In the genomic region with DNA sequence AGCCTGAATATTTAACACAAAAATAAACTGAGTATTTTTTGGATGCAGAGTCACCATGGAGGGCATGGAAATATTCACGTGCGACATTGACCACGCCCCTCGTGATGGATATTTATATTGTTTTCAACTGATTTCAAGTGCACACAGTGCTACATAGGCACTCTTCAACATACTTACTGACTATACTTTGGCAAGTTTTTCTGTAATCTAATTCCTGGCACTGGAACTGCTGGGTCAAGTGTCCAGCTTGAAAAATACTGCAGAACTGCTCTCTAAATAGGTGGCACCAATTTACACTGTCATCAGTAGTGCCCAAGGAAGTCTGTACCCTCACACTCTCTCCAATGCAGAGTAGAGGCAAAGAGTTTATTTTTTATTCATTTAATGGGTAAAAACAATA, we compare ENCODE assay signal across 15 cellular contexts.
"Had no signal": no experiment of that assay in that cellular context is flagged by ENCODE, and none has a peak within 500 bp of the region (broad histone marks: within the 10 kb centered on the region; RNA-seq: fewer than 3 reads in every experiment).

No MANE protein-coding gene starts in this region.

- H3K27ac ChIP-seq: coronary artery, dorsolateral prefrontal cortex, esophagus muscularis mucosa, foreskin keratinocyte, gastroesophageal sphincter had no signal

- H3K4me3 ChIP-seq: coronary artery, dorsolateral prefrontal cortex, esophagus muscularis mucosa, gastroesophageal sphincter, heart right ventricle, mucosa of descending colon had no signal

- ATAC-seq: foreskin keratinocyte, gastroesophageal sphincter, heart right ventricle, left cardiac atrium, left ventricle myocardium superior, mucosa of descending colon had no signal

- H3K36me3 ChIP-seq: esophagus muscularis mucosa, gastroesophageal sphincter, heart right ventricle had no signal

- H3K9me3 ChIP-seq: esophagus muscularis mucosa, gastroesophageal sphincter, heart right ventricle, mucosa of descending colon had no signal

- DNase-seq: dermis blood vessel endothelial cell; dorsolateral prefrontal cortex; effector CD4-positive, alpha-beta T cell; effector memory CD4-positive, alpha-beta T cell; foreskin keratinocyte; heart right ventricle; hippocampal formation; left cardiac atrium; left ventricle myocardium superior; mesenchymal stem cell; mucosa of descending colon; naive B cell had no signal

- H3K27me3 ChIP-seq: esophagus muscularis mucosa, foreskin keratinocyte, gastroesophageal sphincter, heart right ventricle had no signal

- H3K4me1 ChIP-seq: foreskin keratinocyte, gastroesophageal sphincter had no signal
